ENCODE assay signal across 32 cellular contexts in the genomic region with DNA sequence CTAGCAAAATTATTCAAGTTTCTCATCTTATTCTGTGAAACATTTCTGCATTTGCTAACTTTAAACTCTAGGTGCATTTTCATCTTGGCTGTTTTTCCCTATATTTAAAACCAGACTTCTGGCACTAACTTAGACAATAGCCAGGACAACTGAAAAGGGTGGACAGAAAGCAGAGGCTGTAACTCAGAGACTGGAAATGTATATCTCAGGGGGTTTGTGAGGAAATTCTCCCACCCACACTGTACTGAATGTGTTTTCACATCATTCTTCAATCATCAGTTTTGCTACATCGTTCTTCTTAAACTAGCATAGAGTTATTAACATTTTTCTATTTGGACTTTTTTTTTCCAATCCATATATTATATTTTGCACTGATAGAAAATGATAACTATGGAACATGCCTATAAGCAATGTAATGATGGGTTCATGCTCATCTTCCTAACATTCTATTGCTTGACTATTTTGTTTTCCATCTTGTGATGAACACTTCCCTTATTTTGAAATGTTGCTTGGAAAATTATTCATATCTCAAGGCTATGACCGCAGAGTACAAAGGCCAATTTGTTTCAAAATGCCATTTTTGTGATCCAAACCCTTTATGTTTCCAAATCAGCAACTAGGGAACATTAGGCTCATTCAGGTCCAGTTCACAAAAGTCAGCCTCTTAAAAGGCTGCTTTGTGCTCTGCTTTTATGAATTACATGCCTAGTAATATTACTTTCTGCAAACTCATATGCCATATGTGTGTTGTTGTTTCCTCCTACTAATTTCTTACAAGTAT.
DNase-seq lines count a peak whose midpoint lies in the region; ATAC-seq and TF ChIP-seq lines count a peak whose summit lies in the region.
"Had no signal": no experiment of that assay in that cellular context is flagged by ENCODE, and none has a peak within 500 bp of the region (broad histone marks: within the 10 kb centered on the region; RNA-seq: fewer than 3 reads in every experiment).

No MANE protein-coding gene starts in this region.

- no peaks in the 10 kb centered on the region for H3K9me3 ChIP-seq in right atrium auricular region
- H3K9me3 ChIP-seq in uterus, result no peaks in the 10 kb centered on the region
- no peaks in the 10 kb centered on the region for H3K9me3 ChIP-seq in esophagus muscularis mucosa

- ATAC-seq in sciatic nerve, result peak; percentile 95
- no peak for ATAC-seq in HG03342 (IDR thresholded peaks at IDR 0.05; ENCODE audit: unreplicated experiment)
- ATAC-seq: activated naive CD8-positive, alpha-beta T cell treated with anti-CD3 and anti-CD28 coated beads, Interleukin-2, amount 50 U/mL, for 24 hours; activated T-cell treated with anti-CD3 and anti-CD28 coated beads, Interleukin-2, amount 50 U/mL, for 72 hours; GM12878; left lobe of liver; stimulated activated naive CD8-positive, alpha-beta T cell treated with anti-CD3 and anti-CD28 coated beads, Interleukin-15, amount 100 ng/mL, for 72 hours had no signal

- H3K36me3 ChIP-seq in right atrium auricular region (no peaks in the 10 kb centered on the region), uterus (no peaks in the 10 kb centered on the region), esophagus muscularis mucosa (no peaks in the 10 kb centered on the region)

- no peak for TF ChIP-seq POLR2A in uterus (IDR thresholded peaks at IDR 0.05)
- TF ChIP-seq POLR2A in esophagus muscularis mucosa (IDR thresholded peaks at IDR 0.05; ENCODE audit: low read depth), result no peak

- 68% methylated on average over 2 of the region's 2 CpGs for WGBS in esophagus muscularis mucosa

- in situ Hi-C loops in SK-MEL-5 (cut with HindIII; ENCODE audit: low pct_unique_long_range_greater_than_20kb, low sequenced_read_pairs), result no loop called here

- H3K27me3 ChIP-seq in dorsolateral prefrontal cortex (no peaks in the 10 kb centered on the region), right atrium auricular region (no peaks in the 10 kb centered on the region), uterus (no peaks in the 10 kb centered on the region), esophagus muscularis mucosa (no peaks in the 10 kb centered on the region)

- TF ChIP-seq CTCF in dorsolateral prefrontal cortex (IDR thresholded peaks at IDR 0.05 in 54 of 56, conservative IDR thresholded peaks at IDR 0.05 in 2 of 56; ENCODE audit: low read depth in 1 of 56, partially characterized antibody in 56 of 56) (no peak), right atrium auricular region (IDR thresholded peaks at IDR 0.05) (no peak), uterus (IDR thresholded peaks at IDR 0.05) (no peak), esophagus muscularis mucosa (IDR thresholded peaks at IDR 0.05) (no peak)

- peak overlapping the region in 10 of 59 donors; percentile 1 to 30 (median 4) for H3K4me3 ChIP-seq in dorsolateral prefrontal cortex
- no peak overlapping the region for H3K4me3 ChIP-seq in right atrium auricular region
- no peak overlapping the region for H3K4me3 ChIP-seq in uterus
- no peak overlapping the region for H3K4me3 ChIP-seq in esophagus muscularis mucosa
- H3K4me3 ChIP-seq: GM12878, PC-9 had no signal

- DNase-seq in SK-MEL-5 (ENCODE audit: low read depth, low spot score) (peak; percentile 98), dorsolateral prefrontal cortex (no peak), right atrium auricular region (ENCODE audit: low spot score) (no peak), sciatic nerve (ENCODE audit: low spot score) (no peak), uterus (no peak), GOT3 (lab: John Stamatoyannopoulos, UW) (no peak), esophagus muscularis mucosa (ENCODE audit: extremely low spot score) (no peak)
- DNase-seq: ACHN; activated CD4-positive, alpha-beta T cell treated with anti-CD3 and anti-CD28 coated beads, Interleukin-2, amount 50 U/mL, for 48 hours; activated CD4-positive, CD25-positive, alpha-beta regulatory T cell treated with anti-CD3 and anti-CD28 coated beads, Interleukin-2, amount 50 U/mL, for 72 hours; activated naive CD8-positive, alpha-beta T cell treated with anti-CD3 and anti-CD28 coated beads, Interleukin-2, amount 50 U/mL, for 24 hours; activated T-cell treated with anti-CD3 and anti-CD28 coated beads, Interleukin-2, amount 50 U/mL, for 72 hours; CD8-positive, alpha-beta memory T cell; cerebellar nuclear complex; DMS153; H7; immature natural killer cell; naive B cell; NCI-H146; NCI-H2107; NCI-H345; NCI-H69; occipital lobe; PC-9; retina; SHP77; stimulated activated CD8-positive, alpha-beta memory T cell treated with anti-CD3 and anti-CD28 coated beads, Interleukin-4, amount 100 ng/mL, for 48 hours; stimulated activated naive CD8-positive, alpha-beta T cell treated with anti-CD3 and anti-CD28 coated beads, Interleukin-15, amount 100 ng/mL, for 72 hours; trophoblast cell had no signal

- intact Hi-C loops in dorsolateral prefrontal cortex (cut with DNase I) (loop anchor here in 1 of 2 donors (5.0 kb wide), 1 partner anchor 112 kb away; no protein-coding TSS in a partner anchor), sciatic nerve (cut with DNase I) (no loop called here), uterus (cut with DNase I; ENCODE audit: low total_unique reads) (no loop called here), esophagus muscularis mucosa (cut with DNase I) (no loop called here)

- TF ChIP-seq EP300 in esophagus muscularis mucosa (IDR thresholded peaks at IDR 0.05), result no peak

- H3K4me1 ChIP-seq in right atrium auricular region (no peaks in the 10 kb centered on the region), uterus (no peaks in the 10 kb centered on the region), esophagus muscularis mucosa (no peaks in the 10 kb centered on the region)

- H3K27ac ChIP-seq in dorsolateral prefrontal cortex (peak overlapping the region in 47 of 59 donors; percentile 5 to 85 (median 60)), right atrium auricular region (peak overlapping the region; percentile 57 to 70), uterus (no peak overlapping the region), esophagus muscularis mucosa (replicated peaks in 1 of 4) (peak overlapping the region in 2 of 4 donors; percentile 30 to 59)
- H3K27ac ChIP-seq: PC-9 had no signal

Comparison
In these comparisons a context has a peak if more than half of its experiments do, and no peak if none do; other contexts are left out.
1. H3K27ac ChIP-seq: peak in dorsolateral prefrontal cortex (47 of 59) and right atrium auricular region (2 of 2); none in uterus (0 of 2).